ENCODE assay signal across 9 cellular contexts in genomic region chr2:54763636-54764291, GRCh38. TPM values are rescaled to one million over a fixed set of nuclear protein-coding genes. Genes with fewer than 3 reads are reported as not detected.
DNase-seq lines count a peak whose midpoint lies in the region; ATAC-seq lines count a peak whose summit lies in the region.
"Had no signal": no experiment of that assay in that cellular context is flagged by ENCODE, and none has a peak within 500 bp of the region (broad histone marks: within the 10 kb centered on the region; RNA-seq: fewer than 3 reads in every experiment).

No MANE protein-coding gene starts in this region.

- intact Hi-C loops in left colon (cut with DNase I, micrococcal nuclease): no loop called here

- no peaks in the 10 kb centered on the region for H3K36me3 Mint-ChIP-seq in T-helper 2 cell treated with Interferon-gamma antibody and Interleukin-4, amounts not matched to agents 5 μg/mL and 100 μg/mL, for 36 hours (ENCODE audit: low read depth)
- H3K36me3 Mint-ChIP-seq: brain had no signal

- DNase-seq in Daoy (ENCODE audit: low read depth) (peak; percentile 51), H7 (peak; percentile 49), left colon (peak in 1 of 2 donors; percentile 21), kidney tubule cell (ENCODE audit: low spot score) (no peak)
- DNase-seq in T-helper 2 cell treated with Interferon-gamma antibody and Interleukin-4, amounts not matched to agents 5 μg/mL and 100 μg/mL, for 36 hours (ENCODE audit: low spot score): peak; percentile 9
- DNase-seq: left ventricle myocardium superior had no signal

- peaks cover 14% of the 10 kb centered on the region for H3K27me3 Mint-ChIP-seq in T-helper 2 cell treated with Interferon-gamma antibody and Interleukin-4, amounts not matched to agents 5 μg/mL and 100 μg/mL, for 36 hours (ENCODE audit: low read depth)

- no peak overlapping the region for H3K27ac Mint-ChIP-seq in T-helper 2 cell treated with Interferon-gamma antibody and Interleukin-4, amounts not matched to agents 5 μg/mL and 100 μg/mL, for 36 hours
- H3K27ac Mint-ChIP-seq: brain had no signal

- H3K4me1 Mint-ChIP-seq in T-helper 2 cell treated with Interferon-gamma antibody and Interleukin-4, amounts not matched to agents 5 μg/mL and 100 μg/mL, for 36 hours (ENCODE audit: low read depth): peaks cover 3% of the 10 kb centered on the region
- H3K4me1 Mint-ChIP-seq: brain had no signal

- ATAC-seq in left colon (peak; percentile 40), HG03469 (IDR thresholded peaks at IDR 0.05; ENCODE audit: unreplicated experiment) (no peak), GM19467 (IDR thresholded peaks at IDR 0.05; ENCODE audit: unreplicated experiment) (no peak)
- ATAC-seq: left ventricle myocardium superior had no signal

- no peaks in the 10 kb centered on the region for H3K36me3 ChIP-seq in H7 (replicated peaks; ENCODE audit: control insufficient read depth, insufficient read depth, low read length)

- H3K4me3 Mint-ChIP-seq in T-helper 2 cell treated with Interferon-gamma antibody and Interleukin-4, amounts not matched to agents 5 μg/mL and 100 μg/mL, for 36 hours: no peak overlapping the region
- H3K4me3 Mint-ChIP-seq: brain had no signal

- no peak overlapping the region for H3K4me3 ChIP-seq in H7 (ENCODE audit: insufficient read depth, low read depth, low read length)

- no peaks in the 10 kb centered on the region for H3K27me3 ChIP-seq in H7 (ENCODE audit: control insufficient read depth, insufficient read depth, low read length)

- H3K9me3 Mint-ChIP-seq in T-helper 2 cell treated with Interferon-gamma antibody and Interleukin-4, amounts not matched to agents 5 μg/mL and 100 μg/mL, for 36 hours: no peaks in the 10 kb centered on the region
- H3K9me3 Mint-ChIP-seq: brain had no signal

RNA-seq across cellular contexts. Expression of gene EML6, which starts 40.3 kb away (rescaled TPM):
- total RNA-seq in Daoy (2014; rRNA removed; shearing (Covaris generic)): 1.0 and 2.1 TPM in 2 replicates
- 0.52 and 1.0 TPM in 2 replicates for total RNA-seq in H7 (2014; rRNA removed; shearing (Covaris generic))
- total RNA-seq in left colon: 1 to 10 TPM; 3.2 to 6.8 TPM
